In the genomic region with DNA sequence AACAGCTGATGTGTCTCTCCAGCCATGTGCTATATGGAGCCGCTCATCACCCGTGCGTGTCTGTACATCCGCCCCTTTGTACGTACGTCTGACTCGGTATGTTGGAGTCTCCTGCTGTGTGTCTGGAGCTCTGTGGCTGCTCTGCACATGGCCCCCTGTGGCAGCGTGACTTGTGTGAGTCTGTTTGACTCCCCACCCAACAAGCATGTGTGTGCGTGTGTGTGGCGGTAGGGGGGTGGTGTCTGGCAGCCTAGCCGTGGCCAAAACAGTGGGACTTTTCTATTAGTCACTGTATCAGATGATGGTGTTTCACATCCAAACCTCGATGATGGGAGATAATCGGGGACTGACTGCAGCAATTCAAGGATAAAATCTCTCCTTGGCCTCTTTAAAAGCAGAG, we compare ENCODE assay signal across 1 cellular context.
TF ChIP-seq lines count a peak whose summit lies in the region.

No MANE protein-coding gene starts in this region.

TF ChIP-seq in H1, 55 proteins besides CTCF, POLR2A, EP300 and RAD21 (continued from another document):
- TF ChIP-seq, protein P1, sequence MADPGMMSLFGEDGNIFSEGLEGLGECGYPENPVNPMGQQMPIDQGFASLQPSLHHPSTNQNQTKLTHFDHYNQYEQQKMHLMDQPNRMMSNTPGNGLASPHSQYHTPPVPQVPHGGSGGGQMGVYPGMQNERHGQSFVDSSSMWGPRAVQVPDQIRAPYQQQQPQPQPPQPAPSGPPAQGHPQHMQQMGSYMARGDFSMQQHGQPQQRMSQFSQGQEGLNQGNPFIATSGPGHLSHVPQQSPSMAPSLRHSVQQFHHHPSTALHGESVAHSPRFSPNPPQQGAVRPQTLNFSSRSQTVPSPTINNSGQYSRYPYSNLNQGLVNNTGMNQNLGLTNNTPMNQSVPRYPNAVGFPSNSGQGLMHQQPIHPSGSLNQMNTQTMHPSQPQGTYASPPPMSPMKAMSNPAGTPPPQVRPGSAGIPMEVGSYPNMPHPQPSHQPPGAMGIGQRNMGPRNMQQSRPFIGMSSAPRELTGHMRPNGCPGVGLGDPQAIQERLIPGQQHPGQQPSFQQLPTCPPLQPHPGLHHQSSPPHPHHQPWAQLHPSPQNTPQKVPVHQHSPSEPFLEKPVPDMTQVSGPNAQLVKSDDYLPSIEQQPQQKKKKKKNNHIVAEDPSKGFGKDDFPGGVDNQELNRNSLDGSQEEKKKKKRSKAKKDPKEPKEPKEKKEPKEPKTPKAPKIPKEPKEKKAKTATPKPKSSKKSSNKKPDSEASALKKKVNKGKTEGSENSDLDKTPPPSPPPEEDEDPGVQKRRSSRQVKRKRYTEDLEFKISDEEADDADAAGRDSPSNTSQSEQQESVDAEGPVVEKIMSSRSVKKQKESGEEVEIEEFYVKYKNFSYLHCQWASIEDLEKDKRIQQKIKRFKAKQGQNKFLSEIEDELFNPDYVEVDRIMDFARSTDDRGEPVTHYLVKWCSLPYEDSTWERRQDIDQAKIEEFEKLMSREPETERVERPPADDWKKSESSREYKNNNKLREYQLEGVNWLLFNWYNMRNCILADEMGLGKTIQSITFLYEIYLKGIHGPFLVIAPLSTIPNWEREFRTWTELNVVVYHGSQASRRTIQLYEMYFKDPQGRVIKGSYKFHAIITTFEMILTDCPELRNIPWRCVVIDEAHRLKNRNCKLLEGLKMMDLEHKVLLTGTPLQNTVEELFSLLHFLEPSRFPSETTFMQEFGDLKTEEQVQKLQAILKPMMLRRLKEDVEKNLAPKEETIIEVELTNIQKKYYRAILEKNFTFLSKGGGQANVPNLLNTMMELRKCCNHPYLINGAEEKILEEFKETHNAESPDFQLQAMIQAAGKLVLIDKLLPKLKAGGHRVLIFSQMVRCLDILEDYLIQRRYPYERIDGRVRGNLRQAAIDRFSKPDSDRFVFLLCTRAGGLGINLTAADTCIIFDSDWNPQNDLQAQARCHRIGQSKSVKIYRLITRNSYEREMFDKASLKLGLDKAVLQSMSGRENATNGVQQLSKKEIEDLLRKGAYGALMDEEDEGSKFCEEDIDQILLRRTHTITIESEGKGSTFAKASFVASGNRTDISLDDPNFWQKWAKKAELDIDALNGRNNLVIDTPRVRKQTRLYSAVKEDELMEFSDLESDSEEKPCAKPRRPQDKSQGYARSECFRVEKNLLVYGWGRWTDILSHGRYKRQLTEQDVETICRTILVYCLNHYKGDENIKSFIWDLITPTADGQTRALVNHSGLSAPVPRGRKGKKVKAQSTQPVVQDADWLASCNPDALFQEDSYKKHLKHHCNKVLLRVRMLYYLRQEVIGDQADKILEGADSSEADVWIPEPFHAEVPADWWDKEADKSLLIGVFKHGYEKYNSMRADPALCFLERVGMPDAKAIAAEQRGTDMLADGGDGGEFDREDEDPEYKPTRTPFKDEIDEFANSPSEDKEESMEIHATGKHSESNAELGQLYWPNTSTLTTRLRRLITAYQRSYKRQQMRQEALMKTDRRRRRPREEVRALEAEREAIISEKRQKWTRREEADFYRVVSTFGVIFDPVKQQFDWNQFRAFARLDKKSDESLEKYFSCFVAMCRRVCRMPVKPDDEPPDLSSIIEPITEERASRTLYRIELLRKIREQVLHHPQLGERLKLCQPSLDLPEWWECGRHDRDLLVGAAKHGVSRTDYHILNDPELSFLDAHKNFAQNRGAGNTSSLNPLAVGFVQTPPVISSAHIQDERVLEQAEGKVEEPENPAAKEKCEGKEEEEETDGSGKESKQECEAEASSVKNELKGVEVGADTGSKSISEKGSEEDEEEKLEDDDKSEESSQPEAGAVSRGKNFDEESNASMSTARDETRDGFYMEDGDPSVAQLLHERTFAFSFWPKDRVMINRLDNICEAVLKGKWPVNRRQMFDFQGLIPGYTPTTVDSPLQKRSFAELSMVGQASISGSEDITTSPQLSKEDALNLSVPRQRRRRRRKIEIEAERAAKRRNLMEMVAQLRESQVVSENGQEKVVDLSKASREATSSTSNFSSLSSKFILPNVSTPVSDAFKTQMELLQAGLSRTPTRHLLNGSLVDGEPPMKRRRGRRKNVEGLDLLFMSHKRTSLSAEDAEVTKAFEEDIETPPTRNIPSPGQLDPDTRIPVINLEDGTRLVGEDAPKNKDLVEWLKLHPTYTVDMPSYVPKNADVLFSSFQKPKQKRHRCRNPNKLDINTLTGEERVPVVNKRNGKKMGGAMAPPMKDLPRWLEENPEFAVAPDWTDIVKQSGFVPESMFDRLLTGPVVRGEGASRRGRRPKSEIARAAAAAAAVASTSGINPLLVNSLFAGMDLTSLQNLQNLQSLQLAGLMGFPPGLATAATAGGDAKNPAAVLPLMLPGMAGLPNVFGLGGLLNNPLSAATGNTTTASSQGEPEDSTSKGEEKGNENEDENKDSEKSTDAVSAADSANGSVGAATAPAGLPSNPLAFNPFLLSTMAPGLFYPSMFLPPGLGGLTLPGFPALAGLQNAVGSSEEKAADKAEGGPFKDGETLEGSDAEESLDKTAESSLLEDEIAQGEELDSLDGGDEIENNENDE (IDR thresholded peaks at IDR 0.05; ENCODE audit: insufficient replicate concordance, low read length): no peak
